In the genomic region with DNA sequence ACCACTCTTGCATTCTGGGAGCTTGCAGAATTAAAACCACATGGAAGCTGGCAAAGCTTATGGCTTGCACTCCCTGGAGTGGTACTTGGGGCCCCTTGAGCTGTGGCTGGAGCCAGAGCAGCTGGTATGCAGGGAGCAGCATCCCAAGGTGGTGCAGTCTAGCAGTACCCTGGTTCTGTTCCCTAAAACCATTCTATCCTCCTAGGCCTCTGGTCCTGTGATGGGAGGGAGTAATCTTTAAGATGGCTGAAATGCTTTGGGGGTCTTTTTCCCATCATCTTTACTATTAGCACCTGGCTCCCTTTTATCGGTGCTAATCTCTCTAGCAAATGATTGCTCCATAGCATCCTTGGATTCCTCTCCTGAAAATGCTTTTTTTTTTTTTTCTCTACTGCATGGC, we compare ENCODE assay signal across 38 cellular contexts. TPM values are rescaled to one million over a fixed set of nuclear protein-coding genes. Genes with fewer than 3 reads are reported as not detected.
"Had no signal": no experiment of that assay in that cellular context is flagged by ENCODE, and none has a peak within 500 bp of the region (broad histone marks: within the 10 kb centered on the region; RNA-seq: fewer than 3 reads in every experiment).

No MANE protein-coding gene starts in this region.

- H3K9me3 ChIP-seq: adrenal gland had no signal

- H3K9me3 Mint-ChIP-seq: activated T-helper 17 cell treated with anti-CD3 and anti-CD28 coated beads, Interleukin-2, amount 50 U/mL, for 72 hours; T-helper 1 cell treated with Interleukin-12 subunit alpha and Interleukin-12 subunit beta and Interleukin-4 antibody, amounts not matched to agents 30 μg/mL and 1 μg/mL, for 36 hours; T-helper 2 cell treated with Interferon-gamma antibody and Interleukin-4, amounts not matched to agents 5 μg/mL and 100 μg/mL, for 36 hours had no signal

- H3K27ac Mint-ChIP-seq: activated B cell treated with CpG ODN at 0.5 μM for 24 hours; activated CD4-positive, alpha-beta memory T cell treated with anti-CD3 and anti-CD28 coated beads for 36 hours; activated CD4-positive, alpha-beta T cell treated with anti-CD3 and anti-CD28 coated beads, Interleukin-2, amount 10 ng/mL, durations not matched to agents 24 days and 14 days; activated CD8-positive, alpha-beta T cell treated with anti-CD3 and anti-CD28 coated beads for 36 hours; activated naive CD4-positive, alpha-beta T cell treated with anti-CD3 and anti-CD28 coated beads for 36 hours; activated naive CD4-positive, alpha-beta T cell treated with anti-CD3 and anti-CD28 coated beads, Interleukin-2, amount 50 U/mL, for 72 hours; activated naive CD8-positive, alpha-beta T cell treated with anti-CD3 and anti-CD28 coated beads for 36 hours; activated T-cell treated with anti-CD3 and anti-CD28 coated beads, Interleukin-2, amount 50 U/mL, for 72 hours; activated T-helper 1 cell treated with anti-CD3 and anti-CD28 coated beads, Interleukin-12 subunit alpha, Interleukin-12 subunit beta, Interleukin-2, Interleukin-4 antibody, amounts not matched to agents 30 ng/mL and 10 ng/mL and 1 ng/mL, durations not matched to agents 14 hours and 24 hours and 36 hours; activated T-helper 17 cell treated with anti-CD3 and anti-CD28 coated beads, Interleukin-2, amount 50 U/mL, for 72 hours; brain; T-helper 1 cell treated with Interleukin-12 subunit alpha and Interleukin-12 subunit beta and Interleukin-4 antibody, amounts not matched to agents 30 μg/mL and 1 μg/mL, for 36 hours; T-helper 2 cell treated with Interferon-gamma antibody and Interleukin-4, amounts not matched to agents 5 μg/mL and 100 μg/mL, for 36 hours had no signal

- H3K4me3 ChIP-seq: adrenal gland, cardiac muscle cell had no signal

- ATAC-seq: activated CD8-positive, alpha-beta T cell treated with anti-CD3 and anti-CD28 coated beads for 36 hours; activated naive CD4-positive, alpha-beta T cell treated with anti-CD3 and anti-CD28 coated beads, Interleukin-2, amount 50 U/mL, for 72 hours; activated T-cell treated with anti-CD3 and anti-CD28 coated beads, Interleukin-2, amount 50 U/mL, for 4 hours; activated T-cell treated with anti-CD3 and anti-CD28 coated beads, Interleukin-2, amount 50 U/mL, for 72 hours; activated T-helper 17 cell treated with anti-CD3 and anti-CD28 coated beads, Interleukin-2, amount 50 U/mL, for 72 hours had no signal

- H3K4me3 Mint-ChIP-seq: activated B cell treated with CpG ODN at 0.5 μM for 24 hours; activated CD4-positive, alpha-beta memory T cell treated with anti-CD3 and anti-CD28 coated beads for 36 hours; activated CD4-positive, alpha-beta T cell treated with anti-CD3 and anti-CD28 coated beads, Interleukin-2, amount 10 ng/mL, durations not matched to agents 24 days and 14 days; activated CD8-positive, alpha-beta T cell treated with anti-CD3 and anti-CD28 coated beads for 36 hours; activated naive CD4-positive, alpha-beta T cell treated with anti-CD3 and anti-CD28 coated beads for 36 hours; activated naive CD8-positive, alpha-beta T cell treated with anti-CD3 and anti-CD28 coated beads for 36 hours; activated T-cell treated with anti-CD3 and anti-CD28 coated beads, Interleukin-2, amount 50 U/mL, for 4 hours; activated T-cell treated with anti-CD3 and anti-CD28 coated beads, Interleukin-2, amount 50 U/mL, for 72 hours; activated T-helper 1 cell treated with anti-CD3 and anti-CD28 coated beads, Interleukin-12 subunit alpha, Interleukin-12 subunit beta, Interleukin-2, Interleukin-4 antibody, amounts not matched to agents 30 ng/mL and 10 ng/mL and 1 ng/mL, durations not matched to agents 14 hours and 24 hours and 36 hours; activated T-helper 17 cell treated with anti-CD3 and anti-CD28 coated beads, Interleukin-2, amount 50 U/mL, for 72 hours; brain; T-helper 1 cell treated with Interleukin-12 subunit alpha and Interleukin-12 subunit beta and Interleukin-4 antibody, amounts not matched to agents 30 μg/mL and 1 μg/mL, for 36 hours; T-helper 2 cell treated with Interferon-gamma antibody and Interleukin-4, amounts not matched to agents 5 μg/mL and 100 μg/mL, for 36 hours had no signal

- H3K4me1 Mint-ChIP-seq: activated B cell treated with CpG ODN at 0.5 μM for 24 hours; activated CD4-positive, alpha-beta T cell treated with anti-CD3 and anti-CD28 coated beads, Interleukin-2, amount 10 ng/mL, durations not matched to agents 24 days and 14 days; activated naive CD8-positive, alpha-beta T cell treated with anti-CD3 and anti-CD28 coated beads for 36 hours; activated T-helper 17 cell treated with anti-CD3 and anti-CD28 coated beads, Interleukin-2, amount 50 U/mL, for 72 hours; brain had no signal

- H3K4me1 ChIP-seq: adrenal gland had no signal

- H3K27ac ChIP-seq: adrenal gland, cardiac muscle cell, VCaP had no signal

- H3K36me3 ChIP-seq: adrenal gland, cardiac muscle cell had no signal

- FAIRE-seq: bronchial epithelial cell, colon, TTC549 had no signal

- H3K36me3 Mint-ChIP-seq: activated naive CD8-positive, alpha-beta T cell treated with anti-CD3 and anti-CD28 coated beads for 36 hours; brain had no signal

- H3K27me3 ChIP-seq: cardiac muscle cell had no signal

- DNase-seq: activated B cell treated with CpG ODN at 0.5 μM for 24 hours; activated CD4-positive, alpha-beta memory T cell treated with anti-CD3 and anti-CD28 coated beads for 36 hours; activated CD4-positive, alpha-beta T cell treated with anti-CD3 and anti-CD28 coated beads for 4 hours; activated CD4-positive, alpha-beta T cell treated with anti-CD3 and anti-CD28 coated beads, Interleukin-2, amount 10 ng/mL, durations not matched to agents 24 days and 14 days; activated CD4-positive, alpha-beta T cell treated with anti-CD3 and anti-CD28 coated beads, Interleukin-2, amount 50 U/mL, for 1 hour; activated CD4-positive, alpha-beta T cell treated with anti-CD3 and anti-CD28 coated beads, Interleukin-2, amount 50 U/mL, for 4 hours; activated CD4-positive, CD25-positive, alpha-beta regulatory T cell treated with anti-CD3 and anti-CD28 coated beads, Interleukin-2, amount 50 U/mL, for 72 hours; activated CD8-positive, alpha-beta memory T cell treated with anti-CD3 and anti-CD28 coated beads, Interleukin-2, amount 50 U/mL, for 4 hours; activated CD8-positive, alpha-beta T cell treated with anti-CD3 and anti-CD28 coated beads for 36 hours; activated effector memory CD4-positive, alpha-beta T cell treated with anti-CD3 and anti-CD28 coated beads, Interleukin-2, amount 50 U/mL, for 16 hours; activated gamma-delta T cell treated with Interleukin-2 at 50 U/mL for 16 hours; activated naive CD4-positive, alpha-beta T cell; activated naive CD4-positive, alpha-beta T cell treated with anti-CD3 and anti-CD28 coated beads for 36 hours; activated naive CD4-positive, alpha-beta T cell treated with anti-CD3 and anti-CD28 coated beads, Interleukin-2, amount 50 U/mL, for 16 hours; activated naive CD8-positive, alpha-beta T cell treated with anti-CD3 and anti-CD28 coated beads for 36 hours; activated T-cell treated with anti-CD3 and anti-CD28 coated beads for 4 hours; activated T-cell treated with anti-CD3 and anti-CD28 coated beads, Interleukin-2, amount 50 U/mL, for 1 hour; activated T-cell treated with anti-CD3 and anti-CD28 coated beads, Interleukin-2, amount 50 U/mL, for 4 hours; activated T-cell treated with anti-CD3 and anti-CD28 coated beads, Interleukin-2, amount 50 U/mL, for 72 hours; adrenal gland; amniotic stem cell; aorta; central memory CD4-positive, alpha-beta T cell; T-helper 2 cell; T-helper 9 cell had no signal

- H3K27me3 Mint-ChIP-seq: activated B cell treated with CpG ODN at 0.5 μM for 24 hours; activated CD4-positive, alpha-beta memory T cell treated with anti-CD3 and anti-CD28 coated beads for 36 hours; activated CD4-positive, alpha-beta T cell treated with anti-CD3 and anti-CD28 coated beads, Interleukin-2, amount 10 ng/mL, durations not matched to agents 24 days and 14 days; activated CD8-positive, alpha-beta T cell treated with anti-CD3 and anti-CD28 coated beads for 36 hours; activated naive CD8-positive, alpha-beta T cell treated with anti-CD3 and anti-CD28 coated beads for 36 hours; activated T-helper 17 cell treated with anti-CD3 and anti-CD28 coated beads, Interleukin-2, amount 50 U/mL, for 72 hours had no signal

RNA-seq across cellular contexts. Expression of gene MAGEB17, which starts 56.1 kb away (rescaled TPM):
- total RNA-seq: activated B cell treated with CpG ODN at 0.5 μM for 24 hours; activated CD4-positive, alpha-beta memory T cell treated with anti-CD3 and anti-CD28 coated beads for 36 hours; activated CD4-positive, alpha-beta T cell treated with anti-CD3 and anti-CD28 coated beads, Interleukin-2, amount 10 ng/mL, durations not matched to agents 24 days and 14 days; activated CD8-positive, alpha-beta memory T cell treated with anti-CD3 and anti-CD28 coated beads for 36 hours; activated CD8-positive, alpha-beta T cell treated with anti-CD3 and anti-CD28 coated beads for 36 hours; activated naive CD4-positive, alpha-beta T cell treated with anti-CD3 and anti-CD28 coated beads for 36 hours; activated naive CD4-positive, alpha-beta T cell treated with anti-CD3 and anti-CD28 coated beads, Interleukin-2, amount 50 U/mL, for 72 hours; activated naive CD8-positive, alpha-beta T cell treated with anti-CD3 and anti-CD28 coated beads for 36 hours; activated T-cell treated with anti-CD3 and anti-CD28 coated beads, Interleukin-2, amount 50 U/mL, for 4 hours; activated T-cell treated with anti-CD3 and anti-CD28 coated beads, Interleukin-2, amount 50 U/mL, for 72 hours; activated T-helper 1 cell treated with anti-CD3 and anti-CD28 coated beads, Interleukin-12 subunit alpha, Interleukin-12 subunit beta, Interleukin-2, Interleukin-4 antibody, amounts not matched to agents 30 ng/mL and 10 ng/mL and 1 ng/mL, durations not matched to agents 14 hours and 24 hours and 36 hours; activated T-helper 17 cell treated with anti-CD3 and anti-CD28 coated beads, Interleukin-2, amount 50 U/mL, for 72 hours; adrenal gland; aorta; bronchial epithelial cell; cardiac muscle cell; cerebellum had no signal
- polyA plus RNA-seq: aorta had no signal
